1 cellular context compared by ENCODE assay signal in genomic region chr1:24338447-24338846, GRCh38.
A peak's percentile ranks its signal among the peaks of the same experiment; 100 is the strongest.
TF ChIP-seq lines count a peak whose summit lies in the region.

No MANE protein-coding gene starts in this region.

TF ChIP-seq in K562, 482 proteins besides CTCF, POLR2A, EP300 and RAD21 (continued from another document):
- no peak for TF ChIP-seq ZNF512 (tag; IDR thresholded peaks at IDR 0.05)
- TF ChIP-seq ZFX (CRISPR knock-in tag; IDR thresholded peaks at IDR 0.05): no peak
- no peak for TF ChIP-seq NFE2L1 (tag; IDR thresholded peaks at IDR 0.05; ENCODE audit: borderline replicate concordance, low read depth)
- no peak for TF ChIP-seq THAP12 (CRISPR knock-in tag; IDR thresholded peaks at IDR 0.05)
- no peak for TF ChIP-seq ZBTB2 (IDR thresholded peaks at IDR 0.05)
- no peak for TF ChIP-seq ZNF707 (CRISPR knock-in tag; conservative IDR thresholded peaks at IDR 0.05)
- no peak for TF ChIP-seq KAT7 (CRISPR knock-in tag; IDR thresholded peaks at IDR 0.05; ENCODE audit: borderline replicate concordance)
- no peak for TF ChIP-seq MTA2 (IDR thresholded peaks at IDR 0.05; ENCODE audit: low read depth)
- TF ChIP-seq THRA (IDR thresholded peaks at IDR 0.05): no peak
- TF ChIP-seq NCOA2 (IDR thresholded peaks at IDR 0.05; ENCODE audit: partially characterized antibody in 2 of 2): no peak
- no peak for TF ChIP-seq ZNF23 (CRISPR knock-in tag; IDR thresholded peaks at IDR 0.05)
- TF ChIP-seq ZNF398 (CRISPR knock-in tag; IDR thresholded peaks at IDR 0.05): no peak
- TF ChIP-seq TCF15 (CRISPR knock-in tag; IDR thresholded peaks at IDR 0.05): no peak
- TF ChIP-seq POLR2H (tag; IDR thresholded peaks at IDR 0.05; ENCODE audit: low read depth): no peak
- no peak for TF ChIP-seq CEBPB (tag; IDR thresholded peaks at IDR 0.05)
- 0 out of 2 replicates have a peak, but pooled peaks have one; percentile 18 for TF ChIP-seq BCOR (IDR thresholded peaks at IDR 0.05)
- no peak for TF ChIP-seq CBX3 (IDR thresholded peaks at IDR 0.05; ENCODE audit: borderline replicate concordance in 1 of 2, low read length in 2 of 2)
- TF ChIP-seq SFPQ (IDR thresholded peaks at IDR 0.05; ENCODE audit: low read depth, low read length): no peak
- no peak for TF ChIP-seq MYC (IDR thresholded peaks at IDR 0.05; ENCODE audit: low read depth, low read length)
- no peak for TF ChIP-seq MYC (CRISPR knock-in tag; IDR thresholded peaks at IDR 0.05; ENCODE audit: borderline replicate concordance, low read depth)
- 0 out of 2 replicates have a peak, but pooled peaks have one; percentile 50 for TF ChIP-seq PTBP1 (IDR thresholded peaks at IDR 0.05; ENCODE audit: low read depth, low read length)
- peak; percentile 75 for TF ChIP-seq RBM25 (IDR thresholded peaks at IDR 0.05; ENCODE audit: low read depth, low read length, severe bottlenecking)
- TF ChIP-seq ZNF165 (CRISPR knock-in tag; IDR thresholded peaks at IDR 0.05; ENCODE audit: borderline replicate concordance): no peak
- no peak for TF ChIP-seq SRSF7 (optimal IDR thresholded peaks at IDR 0.05; ENCODE audit: low read depth, low read length)
- no peak for TF ChIP-seq ZNF282 (CRISPR knock-in tag; IDR thresholded peaks at IDR 0.05)
- no peak for TF ChIP-seq ZNF280B (CRISPR knock-in tag; IDR thresholded peaks at IDR 0.05)
- TF ChIP-seq ESRRA (IDR thresholded peaks at IDR 0.05; ENCODE audit: borderline replicate concordance, low read depth): peak; percentile 80
- no peak for TF ChIP-seq STAT5A (IDR thresholded peaks at IDR 0.05; ENCODE audit: borderline replicate concordance, low read length)
- TF ChIP-seq ZNF511 (CRISPR knock-in tag; IDR thresholded peaks at IDR 0.05): no peak
- no peak for TF ChIP-seq MCM3 (IDR thresholded peaks at IDR 0.05)
- no peak for TF ChIP-seq TEAD2 (tag; IDR thresholded peaks at IDR 0.05)
- no peak for TF ChIP-seq NR2C2 (CRISPR knock-in tag; IDR thresholded peaks at IDR 0.05)
- no peak for TF ChIP-seq NR2C2 (tag; IDR thresholded peaks at IDR 0.05)
- TF ChIP-seq KDM1A (IDR thresholded peaks at IDR 0.05): 0 out of 4 replicates have a peak, but pooled peaks of 1 of the 2 experiments have one; percentile 29
- TF ChIP-seq CREM (IDR thresholded peaks at IDR 0.05; ENCODE audit: low read depth): no peak
- no peak for TF ChIP-seq CUX1 (CRISPR knock-in tag; IDR thresholded peaks at IDR 0.05)
